27 cellular contexts compared by ENCODE assay signal in the genomic region with DNA sequence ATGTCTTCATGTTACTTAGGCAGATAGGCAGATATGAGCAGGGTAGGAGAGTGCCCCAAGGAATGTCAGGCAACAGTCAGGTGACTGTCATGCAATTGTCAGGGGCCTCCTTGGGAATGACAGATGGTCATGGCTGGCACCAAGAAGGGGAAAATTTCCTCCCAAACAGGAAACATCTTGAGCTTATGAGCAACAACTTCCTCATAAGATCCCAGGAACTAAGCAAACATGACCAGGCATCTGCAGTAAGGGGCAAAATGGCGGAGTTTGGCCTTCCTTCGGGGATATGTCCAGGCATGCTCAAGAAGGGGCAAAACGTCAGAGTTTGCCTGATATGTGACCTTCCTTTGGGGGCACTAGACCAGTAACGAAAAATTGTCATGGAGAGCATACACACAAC.
DNase-seq lines count a peak whose midpoint lies in the region; ATAC-seq and TF ChIP-seq lines count a peak whose summit lies in the region.
"Had no signal": no experiment of that assay in that cellular context is flagged by ENCODE, and none has a peak within 500 bp of the region (broad histone marks: within the 10 kb centered on the region; RNA-seq: fewer than 3 reads in every experiment).

No MANE protein-coding gene starts in this region.

- no peaks in the 10 kb centered on the region for H3K27me3 Mint-ChIP-seq in activated naive CD4-positive, alpha-beta T cell treated with anti-CD3 and anti-CD28 coated beads for 36 hours (ENCODE audit: low read depth)
- H3K27me3 Mint-ChIP-seq in activated naive CD4-positive, alpha-beta T cell treated with anti-CD3 and anti-CD28 coated beads, Interleukin-2, amount 10 ng/mL, durations not matched to agents 7 days and 5 days: no peaks in the 10 kb centered on the region
- no peaks in the 10 kb centered on the region for H3K27me3 Mint-ChIP-seq in brain
- H3K27me3 Mint-ChIP-seq in mesothelial cell of epicardium (ENCODE audit: low read depth): no peaks in the 10 kb centered on the region
- no peaks in the 10 kb centered on the region for H3K27me3 Mint-ChIP-seq in type B pancreatic cell
- no peaks in the 10 kb centered on the region for H3K27me3 Mint-ChIP-seq in activated T-cell treated with anti-CD3 and anti-CD28 coated beads, Interleukin-2, amount 50 U/mL, for 4 hours (ENCODE audit: low read depth)
- H3K27me3 Mint-ChIP-seq: dendritic cell treated with granulocyte-macrophage colony-stimulating factor and Interleukin-4, amounts not matched to agents 40 ng/mL and 50 ng/mL, for 4 days; stimulated activated naive CD8-positive, alpha-beta T cell treated with anti-CD3 and anti-CD28 coated beads, Interleukin-15, amount 100 ng/mL, for 72 hours; T-cell had no signal

- no peaks in the 10 kb centered on the region for H3K36me3 Mint-ChIP-seq in activated naive CD4-positive, alpha-beta T cell treated with anti-CD3 and anti-CD28 coated beads for 36 hours (ENCODE audit: low read depth)
- no peaks in the 10 kb centered on the region for H3K36me3 Mint-ChIP-seq in activated naive CD4-positive, alpha-beta T cell treated with anti-CD3 and anti-CD28 coated beads, Interleukin-2, amount 10 ng/mL, durations not matched to agents 7 days and 5 days
- H3K36me3 Mint-ChIP-seq in brain (peaks cover 14% of the 10 kb centered on the region), mesothelial cell of epicardium (peaks cover 31% of the 10 kb centered on the region), type B pancreatic cell (peaks cover 18% of the 10 kb centered on the region)
- H3K36me3 Mint-ChIP-seq in activated T-cell treated with anti-CD3 and anti-CD28 coated beads, Interleukin-2, amount 50 U/mL, for 4 hours (ENCODE audit: insufficient read depth): no peaks in the 10 kb centered on the region
- H3K36me3 Mint-ChIP-seq: natural killer cell treated with Interleukin-12 subunit alpha and Interleukin-12 subunit beta and Interleukin-15 and Interleukin-18, amount 100 ng/mL, for 72 hours; T-cell had no signal

- peak overlapping the region; percentile 2 for H3K27ac Mint-ChIP-seq in activated naive CD4-positive, alpha-beta T cell treated with anti-CD3 and anti-CD28 coated beads for 36 hours
- H3K27ac Mint-ChIP-seq in activated naive CD4-positive, alpha-beta T cell treated with anti-CD3 and anti-CD28 coated beads, Interleukin-2, amount 10 ng/mL, durations not matched to agents 7 days and 5 days: no peak overlapping the region
- H3K27ac Mint-ChIP-seq in brain (peak overlapping the region in 3 of 5 experiments; percentile 5 to 24 (median 11)), mesothelial cell of epicardium (peak overlapping the region; percentile 70), type B pancreatic cell (peak overlapping the region; percentile 28)
- H3K27ac Mint-ChIP-seq: dendritic cell treated with granulocyte-macrophage colony-stimulating factor and Interleukin-4, amounts not matched to agents 40 ng/mL and 50 ng/mL, for 4 days; natural killer cell treated with Interleukin-12 subunit alpha and Interleukin-12 subunit beta and Interleukin-15 and Interleukin-18, amount 100 ng/mL, for 72 hours had no signal

- H3K9me3 Mint-ChIP-seq in activated naive CD4-positive, alpha-beta T cell treated with anti-CD3 and anti-CD28 coated beads for 36 hours: no peaks in the 10 kb centered on the region
- H3K9me3 Mint-ChIP-seq in activated naive CD4-positive, alpha-beta T cell treated with anti-CD3 and anti-CD28 coated beads, Interleukin-2, amount 10 ng/mL, durations not matched to agents 7 days and 5 days: no peaks in the 10 kb centered on the region
- peaks cover 14 to 22% (median 20%) of the 10 kb centered on the region in 5 experiments for H3K9me3 Mint-ChIP-seq in brain
- peaks cover 37% of the 10 kb centered on the region for H3K9me3 Mint-ChIP-seq in mesothelial cell of epicardium
- H3K9me3 Mint-ChIP-seq in type B pancreatic cell: peaks cover 13% of the 10 kb centered on the region
- no peaks in the 10 kb centered on the region for H3K9me3 Mint-ChIP-seq in activated T-cell treated with anti-CD3 and anti-CD28 coated beads, Interleukin-2, amount 50 U/mL, for 4 hours

- CTCF ChIA-PET in activated naive CD4-positive, alpha-beta T cell treated with anti-CD3 and anti-CD28 coated beads for 36 hours (lab: Charles Lee): no interaction called here
- CTCF ChIA-PET in activated naive CD4-positive, alpha-beta T cell treated with anti-CD3 and anti-CD28 coated beads, Interleukin-2, amount 10 ng/mL, durations not matched to agents 7 days and 5 days (lab: Charles Lee): no interaction called here

- H3K4me3 Mint-ChIP-seq in activated naive CD4-positive, alpha-beta T cell treated with anti-CD3 and anti-CD28 coated beads for 36 hours: no peak overlapping the region
- H3K4me3 Mint-ChIP-seq in activated naive CD4-positive, alpha-beta T cell treated with anti-CD3 and anti-CD28 coated beads, Interleukin-2, amount 10 ng/mL, durations not matched to agents 7 days and 5 days: no peak overlapping the region
- H3K4me3 Mint-ChIP-seq in brain (no peak overlapping the region), mesothelial cell of epicardium (no peak overlapping the region), type B pancreatic cell (no peak overlapping the region)
- H3K4me3 Mint-ChIP-seq in activated T-cell treated with anti-CD3 and anti-CD28 coated beads, Interleukin-2, amount 50 U/mL, for 4 hours: no peak overlapping the region
- H3K4me3 Mint-ChIP-seq: dendritic cell treated with granulocyte-macrophage colony-stimulating factor and Interleukin-4, amounts not matched to agents 40 ng/mL and 50 ng/mL, for 4 days; natural killer cell treated with Interleukin-12 subunit alpha and Interleukin-12 subunit beta and Interleukin-15 and Interleukin-18, amount 100 ng/mL, for 72 hours; stimulated activated naive CD8-positive, alpha-beta T cell treated with anti-CD3 and anti-CD28 coated beads, Interleukin-15, amount 100 ng/mL, for 72 hours; T-cell had no signal

- peaks cover 9% of the 10 kb centered on the region for H3K4me1 Mint-ChIP-seq in activated naive CD4-positive, alpha-beta T cell treated with anti-CD3 and anti-CD28 coated beads for 36 hours (ENCODE audit: low read depth)
- peaks cover 3% of the 10 kb centered on the region for H3K4me1 Mint-ChIP-seq in activated naive CD4-positive, alpha-beta T cell treated with anti-CD3 and anti-CD28 coated beads, Interleukin-2, amount 10 ng/mL, durations not matched to agents 7 days and 5 days
- H3K4me1 Mint-ChIP-seq in brain: peaks cover 28% of the 10 kb centered on the region
- H3K4me1 Mint-ChIP-seq in mesothelial cell of epicardium: peaks cover 33% of the 10 kb centered on the region
- H3K4me1 Mint-ChIP-seq in type B pancreatic cell (ENCODE audit: unreplicated experiment): peaks cover 20% of the 10 kb centered on the region
- H3K4me1 Mint-ChIP-seq in activated T-cell treated with anti-CD3 and anti-CD28 coated beads, Interleukin-2, amount 50 U/mL, for 4 hours (ENCODE audit: low read depth): peaks cover 12% of the 10 kb centered on the region

- intact Hi-C loops in activated naive CD4-positive, alpha-beta T cell treated with anti-CD3 and anti-CD28 coated beads for 36 hours (cut with micrococcal nuclease): no loop called here

- no peak for ATAC-seq in HG02885 (IDR thresholded peaks at IDR 0.05; ENCODE audit: poor library complexity, unreplicated experiment)
- ATAC-seq in activated T-cell treated with anti-CD3 and anti-CD28 coated beads, Interleukin-2, amount 50 U/mL, for 4 hours: no peak
- ATAC-seq: GM12878; natural killer cell treated with Interleukin-12 subunit alpha and Interleukin-12 subunit beta and Interleukin-15 and Interleukin-18, amount 100 ng/mL, for 72 hours; pancreas; right cardiac atrium; stimulated activated naive CD8-positive, alpha-beta T cell treated with anti-CD3 and anti-CD28 coated beads, Interleukin-15, amount 100 ng/mL, for 72 hours; T-cell had no signal

- TF ChIP-seq CTCF in brain (conservative IDR thresholded peaks at IDR 0.05) (no peak), mesothelial cell of epicardium (IDR thresholded peaks at IDR 0.05; ENCODE audit: unreplicated experiment) (no peak), type B pancreatic cell (conservative IDR thresholded peaks at IDR 0.05) (no peak)

- DNase-seq in activated naive CD4-positive, alpha-beta T cell treated with anti-CD3 and anti-CD28 coated beads for 36 hours: no peak
- no peak for DNase-seq in activated naive CD4-positive, alpha-beta T cell treated with anti-CD3 and anti-CD28 coated beads, Interleukin-2, amount 10 ng/mL, durations not matched to agents 7 days and 5 days
- DNase-seq in mesothelial cell of epicardium (ENCODE audit: low spot score in 2 of 2, unreplicated experiment in 2 of 2) (no peak), type B pancreatic cell (ENCODE audit: extremely low spot score, unreplicated experiment) (no peak), AG08396 (ENCODE audit: low spot score) (no peak)
- DNase-seq in activated T-cell treated with anti-CD3 and anti-CD28 coated beads, Interleukin-2, amount 50 U/mL, for 4 hours: no peak
- DNase-seq: activated naive CD4-positive, alpha-beta T cell treated with Interleukin-2 at 50 U/mL for 16 hours; activated T-cell treated with anti-CD3 and anti-CD28 coated beads, Interleukin-2, amount 50 U/mL, for 48 hours; BE2C; caudate nucleus; DMS79; glutamatergic neuron; NCI-H187; NCI-H2171 treated with DMSO at 0.1 percent for 48 hours; NCI-H524; pancreas; Peyer's patch; right cardiac atrium; SIG-M5; stimulated activated naive CD8-positive, alpha-beta T cell treated with anti-CD3 and anti-CD28 coated beads, Interleukin-15, amount 100 ng/mL, for 72 hours; T-cell; thyroid gland had no signal
